Comparison of ENCODE assay signal across 11 cellular contexts in genomic region chr4:140497776-140498636, GRCh38. TPM values are rescaled to one million over a fixed set of nuclear protein-coding genes. Genes with fewer than 3 reads are reported as not detected.
DNase-seq lines count a peak whose midpoint lies in the region; ATAC-seq and TF ChIP-seq lines count a peak whose summit lies in the region.
"Had no signal": no experiment of that assay in that cellular context is flagged by ENCODE, and none has a peak within 500 bp of the region (broad histone marks: within the 10 kb centered on the region; RNA-seq: fewer than 3 reads in every experiment).

MGAT4D (minus strand) TSS chr4:140498293; CDS start chr4:140498222, 71 bp downstream.

- CTCF ChIA-PET in activated CD8-positive, alpha-beta memory T cell treated with anti-CD3 and anti-CD28 coated beads, Interleukin-2, amount 10 ng/mL, durations not matched to agents 7 days and 5 days (lab: Charles Lee) = interaction anchor here (0.8 to 2.7 kb wide), 3 partner anchors 8 to 138 kb away, joined by 3 to 8 read pairs (median 3); partner anchors contain the start of gene ELMOD2
- CTCF ChIA-PET in A673 (lab: Charles Lee) = no interaction called here

- no peak for TF ChIP-seq EP300 in suprapubic skin (IDR thresholded peaks at IDR 0.05)

- TF ChIP-seq POLR2A in suprapubic skin (IDR thresholded peaks at IDR 0.05) (no peak), esophagus squamous epithelium (IDR thresholded peaks at IDR 0.05) (no peak)

- BruUV-seq in A673 (replicated peaks; lab: Mats Ljungman, UMichigan) = no TSS peak

- H3K27me3 ChIP-seq in lower lobe of right lung (ENCODE audit: low read depth) = peaks cover 55% of the 10 kb centered on the region
- H3K27me3 ChIP-seq in suprapubic skin = peaks cover 72% of the 10 kb centered on the region
- H3K27me3 ChIP-seq in esophagus squamous epithelium = peaks cover 0 to 75% (median 6%) of the 10 kb centered on the region in 4 donors
- peaks cover 54% of the 10 kb centered on the region for H3K27me3 ChIP-seq in A673 (replicated peaks; ENCODE audit: insufficient read depth, low read depth, low read length, poor library complexity)
- H3K27me3 ChIP-seq: BLaER1 had no signal

- H3K4me1 Mint-ChIP-seq in activated CD8-positive, alpha-beta memory T cell treated with anti-CD3 and anti-CD28 coated beads, Interleukin-2, amount 10 ng/mL, durations not matched to agents 7 days and 5 days = peaks cover 3% of the 10 kb centered on the region

- H3K27ac ChIP-seq in coronary artery = no peak within 1 kb of the TSS
- no peak within 1 kb of the TSS for H3K27ac ChIP-seq in lower lobe of right lung
- no peak within 1 kb of the TSS for H3K27ac ChIP-seq in suprapubic skin
- no peak within 1 kb of the TSS for H3K27ac ChIP-seq in esophagus squamous epithelium
- no peak within 1 kb of the TSS for H3K27ac ChIP-seq in A673 (ENCODE audit: low read depth, low read length, poor library complexity, severe bottlenecking)
- H3K27ac ChIP-seq: BLaER1, PC-9 had no signal

- H3K9me3 ChIP-seq in lower lobe of right lung (no peaks in the 10 kb centered on the region), suprapubic skin (no peaks in the 10 kb centered on the region), esophagus squamous epithelium (no peaks in the 10 kb centered on the region), A673 (ENCODE audit: low read depth, low read length, poor library complexity, severe bottlenecking) (no peaks in the 10 kb centered on the region)

- no peak for ATAC-seq in activated CD8-positive, alpha-beta memory T cell treated with anti-CD3 and anti-CD28 coated beads, Interleukin-2, amount 10 ng/mL, durations not matched to agents 7 days and 5 days
- ATAC-seq in lower lobe of right lung = peak; percentile 56 to 61

- no peak within 1 kb of the TSS for H3K27ac Mint-ChIP-seq in activated CD8-positive, alpha-beta memory T cell treated with anti-CD3 and anti-CD28 coated beads, Interleukin-2, amount 10 ng/mL, durations not matched to agents 7 days and 5 days
- H3K27ac Mint-ChIP-seq: activated T-helper 2 cell treated with anti-CD3 and anti-CD28 coated beads, Interferon-gamma antibody, Interleukin-2, Interleukin-4, amounts not matched to agents 10 μg/mL and 5 μg/mL and 100 μg/mL, durations not matched to agents 14 hours and 24 hours and 36 hours had no signal

- 12% methylated on average over 29 of the region's 68 CpGs for WGBS in suprapubic skin
- WGBS in esophagus squamous epithelium, 2 donors = 24 to 30% methylated on average over 24 to 26 of the region's 68 CpGs

- intact Hi-C loops in lower lobe of right lung (cut with DNase I) = no loop called here
- intact Hi-C loops in head of caudate nucleus (cut with DNase I) = no loop called here
- intact Hi-C loops in esophagus squamous epithelium (cut with DNase I) = no loop called here
- intact Hi-C loops in A673 (cut with micrococcal nuclease; ENCODE audit: unreplicated experiment) = no loop called here

- peaks cover 67% of the 10 kb centered on the region for H3K27me3 Mint-ChIP-seq in activated CD8-positive, alpha-beta memory T cell treated with anti-CD3 and anti-CD28 coated beads, Interleukin-2, amount 10 ng/mL, durations not matched to agents 7 days and 5 days

- H3K4me3 Mint-ChIP-seq in activated CD8-positive, alpha-beta memory T cell treated with anti-CD3 and anti-CD28 coated beads, Interleukin-2, amount 10 ng/mL, durations not matched to agents 7 days and 5 days = no peak within 1 kb of the TSS

- POLR2A ChIA-PET in A673 (lab: Charles Lee; ENCODE audit: low non-redundant PET) = no interaction called here

- peaks cover 3% of the 10 kb centered on the region for H3K4me1 ChIP-seq in lower lobe of right lung
- H3K4me1 ChIP-seq in suprapubic skin = peaks cover 4% of the 10 kb centered on the region
- peaks cover 0 to 9% (median 3%) of the 10 kb centered on the region in 3 donors for H3K4me1 ChIP-seq in esophagus squamous epithelium
- no peaks in the 10 kb centered on the region for H3K4me1 ChIP-seq in A673 (ENCODE audit: insufficient read depth, low read length, poor library complexity, severe bottlenecking)
- H3K4me1 ChIP-seq: BLaER1 had no signal

- H3K36me3 ChIP-seq in lower lobe of right lung (no peaks in the 10 kb centered on the region), suprapubic skin (no peaks in the 10 kb centered on the region), esophagus squamous epithelium (no peaks in the 10 kb centered on the region), A673 (ENCODE audit: insufficient read depth, low read length, poor library complexity, severe bottlenecking) (no peaks in the 10 kb centered on the region)
- H3K36me3 ChIP-seq: BLaER1 had no signal

- H3K4me3 ChIP-seq in coronary artery = peak within 1 kb of the TSS; percentile 57
- H3K4me3 ChIP-seq in lower lobe of right lung = peak within 1 kb of the TSS; percentile 25
- H3K4me3 ChIP-seq in suprapubic skin = peak within 1 kb of the TSS; percentile 34
- H3K4me3 ChIP-seq in esophagus squamous epithelium = peak within 1 kb of the TSS in 2 of 4 donors; percentile 35 to 56
- no peak within 1 kb of the TSS for H3K4me3 ChIP-seq in A673 (ENCODE audit: low read depth, low read length, poor library complexity, severe bottlenecking)
- H3K4me3 ChIP-seq: BLaER1, PC-9 had no signal

- no peaks in the 10 kb centered on the region for H3K9me3 Mint-ChIP-seq in activated CD8-positive, alpha-beta memory T cell treated with anti-CD3 and anti-CD28 coated beads, Interleukin-2, amount 10 ng/mL, durations not matched to agents 7 days and 5 days (ENCODE audit: low read depth)
- H3K9me3 Mint-ChIP-seq: activated T-helper 2 cell treated with anti-CD3 and anti-CD28 coated beads, Interferon-gamma antibody, Interleukin-2, Interleukin-4, amounts not matched to agents 10 μg/mL and 5 μg/mL and 100 μg/mL, durations not matched to agents 14 hours and 24 hours and 36 hours had no signal

- H3K36me3 Mint-ChIP-seq in activated CD8-positive, alpha-beta memory T cell treated with anti-CD3 and anti-CD28 coated beads, Interleukin-2, amount 10 ng/mL, durations not matched to agents 7 days and 5 days = peaks cover 1% of the 10 kb centered on the region

- DNase-seq in activated CD8-positive, alpha-beta memory T cell treated with anti-CD3 and anti-CD28 coated beads for 24 hours = peak; percentile 58
- DNase-seq in activated CD8-positive, alpha-beta memory T cell treated with anti-CD3 and anti-CD28 coated beads, Interleukin-2, amount 10 ng/mL, durations not matched to agents 7 days and 5 days = no peak
- DNase-seq in coronary artery (ENCODE audit: low spot score) = no peak
- no peak for DNase-seq in lower lobe of right lung
- peak in 1 of 2 donors; percentile 78 for DNase-seq in suprapubic skin (ENCODE audit: low spot score in 2 of 2)
- DNase-seq in head of caudate nucleus = no peak
- no peak for DNase-seq in esophagus squamous epithelium (lab: John Stamatoyannopoulos, UW)
- DNase-seq in A673 (ENCODE audit: low spot score) = no peak
- DNase-seq: PC-9 had no signal

- TF ChIP-seq CTCF in coronary artery (IDR thresholded peaks at IDR 0.05) = no peak
- no peak for TF ChIP-seq CTCF in lower lobe of right lung (IDR thresholded peaks at IDR 0.05)
- no peak for TF ChIP-seq CTCF in suprapubic skin (IDR thresholded peaks at IDR 0.05)
- TF ChIP-seq CTCF in esophagus squamous epithelium (IDR thresholded peaks at IDR 0.05) = no peak
- TF ChIP-seq CTCF in A673 (conservative IDR thresholded peaks at IDR 0.05; ENCODE audit: low read depth, low read length) = no peak

RNA-seq across cellular contexts. Expression of gene MGAT4D, which starts in this region (rescaled TPM):
- total RNA-seq in activated CD8-positive, alpha-beta memory T cell treated with anti-CD3 and anti-CD28 coated beads, Interleukin-2, amount 10 ng/mL, durations not matched to agents 7 days and 5 days = not detected
- total RNA-seq in lower lobe of right lung = not detected
- not detected for total RNA-seq in suprapubic skin
- not detected for total RNA-seq in esophagus squamous epithelium
- not detected in 2 replicates for total RNA-seq in A673 (2021)
- total RNA-seq: activated T-helper 2 cell treated with anti-CD3 and anti-CD28 coated beads, Interferon-gamma antibody, Interleukin-2, Interleukin-4, amounts not matched to agents 10 μg/mL and 5 μg/mL and 100 μg/mL, durations not matched to agents 14 hours and 24 hours and 36 hours; PC-9 had no signal

Comparison
In these comparisons a context has a peak if more than half of its experiments do, and no peak if none do; other contexts are left out.
1. Peak in ATAC-seq and H3K4me3 ChIP-seq in lower lobe of right lung; RNA of the gene not detected or under 1 TPM.